2 cellular contexts compared by ENCODE assay signal in genomic region chr19:39084732-39085080, GRCh38.
TF ChIP-seq lines count a peak whose summit lies in the region.

No MANE protein-coding gene starts in this region.

TF ChIP-seq in A549, 52 proteins besides CTCF, POLR2A, EP300 and RAD21:
- TF ChIP-seq HOXB13 (CRISPR knock-in tag; IDR thresholded peaks at IDR 0.05; ENCODE audit: low read depth) (no peak), KDM1A (IDR thresholded peaks at IDR 0.05; ENCODE audit: low read depth) (no peak), ZNF302 (CRISPR knock-in tag; IDR thresholded peaks at IDR 0.05) (no peak), E2F6 (IDR thresholded peaks at IDR 0.05; ENCODE audit: borderline replicate concordance, low read depth) (no peak), GATA3 (IDR thresholded peaks at IDR 0.05; ENCODE audit: borderline replicate concordance) (no peak), FOSL2 (IDR thresholded peaks at IDR 0.05) (no peak), FOSL2 (CRISPR knock-in tag; IDR thresholded peaks at IDR 0.05) (no peak), FOSB (CRISPR knock-in tag; IDR thresholded peaks at IDR 0.05) (no peak)

TF ChIP-seq in HCT116, 20 proteins besides CTCF, POLR2A, EP300 and RAD21:
- TF ChIP-seq TCF7L2 (IDR thresholded peaks at IDR 0.05; ENCODE audit: borderline replicate concordance, extremely low read depth, insufficient read depth, insufficient read length) (no peak), POLR2AphosphoS5 (IDR thresholded peaks at IDR 0.05; ENCODE audit: low read depth, low read length) (no peak), ZNF274 (IDR thresholded peaks at IDR 0.05; ENCODE audit: low read depth, low read length) (no peak), MAX (IDR thresholded peaks at IDR 0.05) (no peak), EZH2 (IDR thresholded peaks at IDR 0.05) (no peak), CEBPB (IDR thresholded peaks at IDR 0.05; ENCODE audit: low read depth) (no peak), JUND (IDR thresholded peaks at IDR 0.05) (no peak), ZBTB33 (IDR thresholded peaks at IDR 0.05; ENCODE audit: extremely low read depth, insufficient replicate concordance, low read length) (no peak), EZH2phosphoT487 (IDR thresholded peaks at IDR 0.05; ENCODE audit: borderline replicate concordance) (no peak), SIN3A (IDR thresholded peaks at IDR 0.05; ENCODE audit: low read depth) (no peak), YY1 (IDR thresholded peaks at IDR 0.05; ENCODE audit: extremely low read depth, insufficient replicate concordance, low read depth, low read length) (no peak), CBX3 (IDR thresholded peaks at IDR 0.05; ENCODE audit: low read depth) (no peak), EGR1 (IDR thresholded peaks at IDR 0.05; ENCODE audit: low read depth) (no peak), REST (IDR thresholded peaks at IDR 0.05; ENCODE audit: low read depth) (no peak), SP1 (IDR thresholded peaks at IDR 0.05; ENCODE audit: low read depth) (no peak)
